In the genomic region with DNA sequence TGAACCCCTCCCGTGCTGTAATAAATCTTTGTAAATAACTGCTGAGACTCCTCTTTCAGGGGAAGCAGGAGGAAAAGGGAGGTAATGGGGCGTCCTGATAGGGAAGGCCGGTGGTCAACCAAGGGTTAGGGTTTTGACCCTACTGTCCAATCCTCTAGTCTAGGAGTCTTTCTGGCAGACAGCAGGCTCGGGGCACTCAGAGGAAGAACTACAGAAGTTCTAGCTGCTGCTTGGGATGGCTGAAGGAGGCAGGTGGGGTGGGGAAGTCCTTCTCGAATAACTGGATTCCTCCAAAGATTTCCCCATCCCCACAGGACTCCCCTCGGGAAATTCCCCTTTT, we compare ENCODE assay signal across 9 cellular contexts. TPM values are rescaled to one million over a fixed set of nuclear protein-coding genes. Genes with fewer than 3 reads are reported as not detected.
DNase-seq lines count a peak whose midpoint lies in the region; ATAC-seq, FAIRE-seq and TF ChIP-seq lines count a peak whose summit lies in the region.
"Had no signal": no experiment of that assay in that cellular context is flagged by ENCODE, and none has a peak within 500 bp of the region (broad histone marks: within the 10 kb centered on the region; RNA-seq: fewer than 3 reads in every experiment).

No MANE protein-coding gene starts in this region.

- WGBS in GM12878 (ENCODE audit: insufficient coverage, insufficient replicate concordance, low lambda C conversion rate, missing lambda C conversion rate) = 26% methylated on average over 6 of the region's 6 CpGs
- 67% methylated on average over 3 of the region's 6 CpGs; no CpG with 5 or more reads in 1 of the 2 experiments for WGBS in mesodermal cell (ENCODE audit: insufficient coverage in 2 of 2), 2 experiments

- H3K4me3 ChIP-seq in GM12878 (peak overlapping the region; percentile 100), mesodermal cell (ENCODE audit: extremely low read depth, insufficient read depth, low read length, poor library complexity, severe bottlenecking) (peak overlapping the region; percentile 84)

- H3K4me1 ChIP-seq in GM12878 (ENCODE audit: control insufficient read depth, insufficient read depth, low read length) (peaks cover 20% of the 10 kb centered on the region), mesodermal cell (ENCODE audit: control insufficient read depth, insufficient read depth, low read length, poor library complexity, severe bottlenecking) (peaks cover 20% of the 10 kb centered on the region)

- peaks cover 34% of the 10 kb centered on the region for H3K79me2 ChIP-seq in GM12878 (ENCODE audit: control insufficient read depth, insufficient read depth, low read length)

- peak overlapping the region; percentile 90 for H3K27ac ChIP-seq in GM12878 (ENCODE audit: control insufficient read depth, insufficient read depth)
- H3K27ac ChIP-seq in mesodermal cell (ENCODE audit: low read depth, low read length, severe bottlenecking) = peak overlapping the region; percentile 36

- H2AFZ ChIP-seq in GM12878 (ENCODE audit: control insufficient read depth, low read depth, low read length) = peak overlapping the region; percentile 93

- TF ChIP-seq EP300 in GM12878 (IDR thresholded peaks at IDR 0.05; ENCODE audit: borderline replicate concordance in 1 of 2, control insufficient read depth in 1 of 2, low read depth in 2 of 2, low read length in 2 of 2) = no peak

- H3K9me3 ChIP-seq in GM12878 (replicated peaks; ENCODE audit: control insufficient read depth, insufficient read depth, low read length) (no peaks in the 10 kb centered on the region), mesodermal cell (ENCODE audit: control insufficient read depth, low read length) (no peaks in the 10 kb centered on the region)

- DNase-seq in GM12878 (ENCODE audit: low read depth, low spot score) (no peak), NCI-H82 treated with DMSO at 0.1 percent for 48 hours (lab: John Stamatoyannopoulos, UW; ENCODE audit: unreplicated experiment) (no peak), LoVo (ENCODE audit: low spot score) (no peak), SKM-1 treated with dmso at 0.1 percent for 144 hours (lab: John Stamatoyannopoulos, UW; ENCODE audit: unreplicated experiment) (no peak)

- CTCF ChIA-PET in GM12878 (lab: Yijun Ruan, JAX) = interaction anchor here (1.8 to 15.5 kb wide), 3 partner anchors 15 to 95 kb away, joined by 4 to 225 read pairs (median 63); no protein-coding TSS in a partner anchor

- peak overlapping the region; percentile 92 for H3K9ac ChIP-seq in GM12878 (ENCODE audit: control insufficient read depth, insufficient read depth, low read length)

- H3K36me3 ChIP-seq in GM12878 (ENCODE audit: control insufficient read depth in 2 of 2, insufficient read depth in 2 of 2, low read length in 1 of 2) (no peaks in the 10 kb centered on the region), mesodermal cell (ENCODE audit: control insufficient read depth, insufficient read depth, low read length) (peaks cover 5% of the 10 kb centered on the region)

- in situ Hi-C loops in GM12878 (cut with MboI) = no loop called here

- H4K20me1 ChIP-seq in GM12878 (ENCODE audit: control insufficient read depth, insufficient read depth) = peaks cover 3% of the 10 kb centered on the region; the same call in 1 of the 2 replicates

- no peak for TF ChIP-seq POLR2A in GM12878 (IDR thresholded peaks at IDR 0.05; ENCODE audit: low read depth, low read length)

- FAIRE-seq in GM12878 (lab: Jason Lieb, UNC) = peak; percentile 61
- FAIRE-seq: TTC549 had no signal

- SMC1A ChIA-PET in GM12878 (lab: Charles Lee; ENCODE audit: uncharacterized antibody, unreplicated experiment) = interaction anchor here (2.2 kb wide), 1 partner anchor 13 kb away, joined by 6 read pairs; no protein-coding TSS in a partner anchor

- no peaks in the 10 kb centered on the region for H3K27me3 ChIP-seq in GM12878 (replicated peaks in 1 of 2; ENCODE audit: control insufficient read depth in 2 of 2, insufficient read depth in 2 of 2, low read length in 1 of 2)

- no peak for TF ChIP-seq CTCF in GM12878 (IDR thresholded peaks at IDR 0.05 in 2 of 3, conservative IDR thresholded peaks at IDR 0.05 in 1 of 3; ENCODE audit: control insufficient read depth in 2 of 3, extremely low read depth in 1 of 3, insufficient read depth in 1 of 3, low read depth in 3 of 3, low read length in 3 of 3)

- TSS peak; percentile 94 for BruUV-seq in GM12878 (replicated peaks; lab: Mats Ljungman, UMichigan)

- intact Hi-C loops in GM12878 (cut with micrococcal nuclease; ENCODE audit: unreplicated experiment) = loop anchor here (5.0 kb wide), 1 partner anchor 116 kb away; no protein-coding TSS in a partner anchor

- POLR2A ChIA-PET in GM12878 (lab: Charles Lee) = interaction anchor here (0.6 kb wide), 1 partner anchor 279 kb away, joined by 3 read pairs; no protein-coding TSS in a partner anchor

- peak; percentile 25 for ATAC-seq in GM18517 (IDR thresholded peaks at IDR 0.05; ENCODE audit: unreplicated experiment)
- peak; percentile 9 for ATAC-seq in HG03159 (IDR thresholded peaks at IDR 0.05; ENCODE audit: unreplicated experiment)
- ATAC-seq in GM12878 = peak; percentile 19
- no peak for ATAC-seq in GM18861 (IDR thresholded peaks at IDR 0.05; ENCODE audit: unreplicated experiment)

- TF ChIP-seq RAD21 in GM12878 (IDR thresholded peaks at IDR 0.05; ENCODE audit: insufficient read depth, low read depth, low read length) = no peak

- H3K4me2 ChIP-seq in GM12878 (ENCODE audit: control insufficient read depth, insufficient read depth) = peak overlapping the region; percentile 94

- RAD21 ChIA-PET in GM12878 (lab: Charles Lee; ENCODE audit: unreplicated experiment) = interaction anchor here (0.6 kb wide), 1 partner anchor 9 kb away, joined by 3 read pairs; no protein-coding TSS in a partner anchor

RNA-seq across cellular contexts. Expression of a gene that starts 0.4 kb away (rescaled TPM):
- 48.2 and 60.1 TPM in 2 replicates for total RNA-seq in GM12878 (2013; cell fraction: nucleolus; rRNA removed)
- total RNA-seq in GM12878 (2014; rRNA removed) = 16.4 and 21.5 TPM in 2 replicates
- 14.3 and 15.8 TPM in 2 replicates for total RNA-seq in GM12878 (2014; rRNA removed; fragmentation: Illumina TruSeq; extraction: Trizol)
- total RNA-seq in GM12878 (2021) = 46.3 and 48.2 TPM in 2 replicates
- 19.2 TPM for polyA plus RNA-seq in GM12878 (2011; ENCODE audit: low read depth)
- polyA plus RNA-seq in GM12878 (2011; rRNA removed) = 34.0 and 57.7 TPM in 2 replicates
- polyA plus RNA-seq in GM12878 (2011; cell fraction: cytosol; rRNA removed) = 65.6 and 91.8 TPM in 2 replicates
- 250 and 312 TPM in 2 replicates for polyA plus RNA-seq in GM12878 (2011; cell fraction: nucleus; rRNA removed)
- 37.5 and 41.9 TPM in 2 replicates for polyA plus RNA-seq in GM12878 (2012)
- 17.7 and 24.8 TPM in 2 replicates for polyA plus RNA-seq in GM12878 (2014; fragmentation: Illumina TruSeq; extraction: Trizol)
- polyA plus RNA-seq in GM12878 (2014; fragmentation: Nextera tagmentation; extraction: Ambion mirVana) = 1 to 10 TPM in 1 of 2 experiments, under 1 TPM in 1; 0.08 to 1.4 TPM
- 41.0 and 62.7 TPM in 2 replicates for polyA plus RNA-seq in GM12878 (2014; rRNA removed)
- 10 to 100 TPM; 30.2 to 38.8 TPM for polyA plus RNA-seq in GM12878 (2016; fragmentation: Nextera tagmentation; extraction: Ambion mirVana)
- 72.9 and 96.0 TPM in 2 replicates for polyA minus RNA-seq in GM12878 (2011; rRNA and poly(A)+ RNA removed)
- polyA minus RNA-seq in GM12878 (2011; cell fraction: cytosol; rRNA and poly(A)+ RNA removed) = 24.6 and 26.1 TPM in 2 replicates
- polyA minus RNA-seq in GM12878 (2011; cell fraction: nucleus; rRNA and poly(A)+ RNA removed) = 58.8 and 76.0 TPM in 2 replicates
- polyA plus RNA-seq in mesodermal cell (2013, experiment 1 of 2) = 45.9 TPM
- polyA plus RNA-seq in mesodermal cell (2013, experiment 2 of 2) = 35.0 TPM

RNA-seq across cellular contexts. Expression of a gene that starts 9.8 kb away (rescaled TPM):
- total RNA-seq in GM12878 (2013; cell fraction: nucleolus; rRNA removed) = not detected in 2 replicates
- not detected in 2 replicates for total RNA-seq in GM12878 (2014; rRNA removed)
- not detected in 2 replicates for total RNA-seq in GM12878 (2014; rRNA removed; fragmentation: Illumina TruSeq; extraction: Trizol)
- not detected in 2 replicates for total RNA-seq in GM12878 (2021)
- not detected for polyA plus RNA-seq in GM12878 (2011; ENCODE audit: low read depth)
- polyA plus RNA-seq in GM12878 (2011; rRNA removed) = 0.08 and 0.10 TPM in 2 replicates
- 0.15 and 0.24 TPM in 2 replicates for polyA plus RNA-seq in GM12878 (2011; cell fraction: cytosol; rRNA removed)
- polyA plus RNA-seq in GM12878 (2011; cell fraction: nucleus; rRNA removed) = 0.10 TPM in 1 of 2 replicates, not detected in the other
- not detected in 2 replicates for polyA plus RNA-seq in GM12878 (2012)
- polyA plus RNA-seq in GM12878 (2014; fragmentation: Illumina TruSeq; extraction: Trizol) = not detected in 2 replicates
- polyA plus RNA-seq in GM12878 (2014; fragmentation: Nextera tagmentation; extraction: Ambion mirVana) = not detected
- not detected in 2 replicates for polyA plus RNA-seq in GM12878 (2014; rRNA removed)
- not detected for polyA plus RNA-seq in GM12878 (2016; fragmentation: Nextera tagmentation; extraction: Ambion mirVana)
- not detected in 2 replicates for polyA minus RNA-seq in GM12878 (2011; rRNA and poly(A)+ RNA removed)
- not detected in 2 replicates for polyA minus RNA-seq in GM12878 (2011; cell fraction: cytosol; rRNA and poly(A)+ RNA removed)
- polyA minus RNA-seq in GM12878 (2011; cell fraction: nucleus; rRNA and poly(A)+ RNA removed) = not detected in 2 replicates
- polyA plus RNA-seq in mesodermal cell (2013, experiment 1 of 2) = 0.37 TPM
- polyA plus RNA-seq in mesodermal cell (2013, experiment 2 of 2) = 0.56 TPM

RNA-seq across cellular contexts. Expression of a gene that starts 28.6 kb away (rescaled TPM):
- total RNA-seq in GM12878 (2013; cell fraction: nucleolus; rRNA removed) = 1.4 and 2.3 TPM in 2 replicates
- 0.17 and 0.33 TPM in 2 replicates for total RNA-seq in GM12878 (2014; rRNA removed)
- total RNA-seq in GM12878 (2014; rRNA removed; fragmentation: Illumina TruSeq; extraction: Trizol) = 0.32 and 0.36 TPM in 2 replicates
- total RNA-seq in GM12878 (2021) = 0.69 and 0.95 TPM in 2 replicates
- polyA plus RNA-seq in GM12878 (2011; ENCODE audit: low read depth) = 0.18 TPM
- 0.39 and 0.40 TPM in 2 replicates for polyA plus RNA-seq in GM12878 (2011; rRNA removed)
- polyA plus RNA-seq in GM12878 (2011; cell fraction: cytosol; rRNA removed) = 0.25 and 0.33 TPM in 2 replicates
- 6.5 and 7.0 TPM in 2 replicates for polyA plus RNA-seq in GM12878 (2011; cell fraction: nucleus; rRNA removed)
- polyA plus RNA-seq in GM12878 (2012) = 0.45 and 0.47 TPM in 2 replicates
- polyA plus RNA-seq in GM12878 (2014; fragmentation: Illumina TruSeq; extraction: Trizol) = 0.25 TPM in 1 of 2 replicates, not detected in the other
- polyA plus RNA-seq in GM12878 (2014; fragmentation: Nextera tagmentation; extraction: Ambion mirVana) = not detected
- polyA plus RNA-seq in GM12878 (2014; rRNA removed) = 0.76 and 1.0 TPM in 2 replicates
- under 1 TPM in 1 of 2 experiments, not detected in 1; 0.18 TPM for polyA plus RNA-seq in GM12878 (2016; fragmentation: Nextera tagmentation; extraction: Ambion mirVana)
- polyA minus RNA-seq in GM12878 (2011; rRNA and poly(A)+ RNA removed) = 0.51 and 1.8 TPM in 2 replicates
- polyA minus RNA-seq in GM12878 (2011; cell fraction: cytosol; rRNA and poly(A)+ RNA removed) = not detected in 2 replicates
- 2.1 and 3.7 TPM in 2 replicates for polyA minus RNA-seq in GM12878 (2011; cell fraction: nucleus; rRNA and poly(A)+ RNA removed)
- 1.3 TPM for polyA plus RNA-seq in mesodermal cell (2013, experiment 1 of 2)
- 0.96 TPM for polyA plus RNA-seq in mesodermal cell (2013, experiment 2 of 2)

RNA-seq across cellular contexts. Expression of a gene that starts 28.8 kb away (rescaled TPM):
- total RNA-seq in GM12878 (2013; cell fraction: nucleolus; rRNA removed) = not detected in 2 replicates
- total RNA-seq in GM12878 (2014; rRNA removed) = not detected in 2 replicates
- not detected in 2 replicates for total RNA-seq in GM12878 (2014; rRNA removed; fragmentation: Illumina TruSeq; extraction: Trizol)
- not detected in 2 replicates for total RNA-seq in GM12878 (2021)
- not detected for polyA plus RNA-seq in GM12878 (2011; ENCODE audit: low read depth)
- polyA plus RNA-seq in GM12878 (2011; rRNA removed) = not detected in 2 replicates
- polyA plus RNA-seq in GM12878 (2011; cell fraction: cytosol; rRNA removed) = not detected in 2 replicates
- not detected in 2 replicates for polyA plus RNA-seq in GM12878 (2011; cell fraction: nucleus; rRNA removed)
- 0.03 and 0.06 TPM in 2 replicates for polyA plus RNA-seq in GM12878 (2012)
- not detected in 2 replicates for polyA plus RNA-seq in GM12878 (2014; fragmentation: Illumina TruSeq; extraction: Trizol)
- polyA plus RNA-seq in GM12878 (2014; fragmentation: Nextera tagmentation; extraction: Ambion mirVana) = not detected
- polyA plus RNA-seq in GM12878 (2014; rRNA removed) = not detected in 2 replicates
- polyA plus RNA-seq in GM12878 (2016; fragmentation: Nextera tagmentation; extraction: Ambion mirVana) = not detected
- polyA minus RNA-seq in GM12878 (2011; rRNA and poly(A)+ RNA removed) = not detected in 2 replicates
- not detected in 2 replicates for polyA minus RNA-seq in GM12878 (2011; cell fraction: cytosol; rRNA and poly(A)+ RNA removed)
- polyA minus RNA-seq in GM12878 (2011; cell fraction: nucleus; rRNA and poly(A)+ RNA removed) = not detected in 2 replicates
- not detected for polyA plus RNA-seq in mesodermal cell (2013, experiment 1 of 2)
- polyA plus RNA-seq in mesodermal cell (2013, experiment 2 of 2) = not detected

RNA-seq across cellular contexts. Expression of a gene that starts 31.7 kb away (rescaled TPM):
- total RNA-seq in GM12878 (2013; cell fraction: nucleolus; rRNA removed) = not detected in 2 replicates
- total RNA-seq in GM12878 (2014; rRNA removed) (not detected in 2 replicates), GM12878 (2014; rRNA removed; fragmentation: Illumina TruSeq; extraction: Trizol) (not detected in 2 replicates), GM12878 (2021) (not detected in 2 replicates)
- not detected for polyA plus RNA-seq in GM12878 (2011; ENCODE audit: low read depth)
- polyA plus RNA-seq in GM12878 (2011; rRNA removed) (not detected in 2 replicates), GM12878 (2014; fragmentation: Illumina TruSeq; extraction: Trizol) (not detected in 2 replicates), GM12878 (2014; fragmentation: Nextera tagmentation; extraction: Ambion mirVana) (not detected), GM12878 (2014; rRNA removed) (0.24 TPM in 1 of 2 replicates, not detected in the other), GM12878 (2016; fragmentation: Nextera tagmentation; extraction: Ambion mirVana) (not detected)
- polyA plus RNA-seq in GM12878 (2011; cell fraction: cytosol; rRNA removed) = not detected in 2 replicates
- polyA plus RNA-seq in GM12878 (2011; cell fraction: nucleus; rRNA removed) = 0.12 TPM in 1 of 2 replicates, not detected in the other
- not detected in 2 replicates for polyA plus RNA-seq in GM12878 (2012)
- polyA minus RNA-seq in GM12878 (2011; rRNA and poly(A)+ RNA removed) = not detected in 2 replicates
- polyA minus RNA-seq in GM12878 (2011; cell fraction: cytosol; rRNA and poly(A)+ RNA removed) = not detected in 2 replicates
- polyA minus RNA-seq in GM12878 (2011; cell fraction: nucleus; rRNA and poly(A)+ RNA removed) = not detected in 2 replicates
- polyA plus RNA-seq in mesodermal cell (2013, experiment 1 of 2) = 0.66 TPM
- polyA plus RNA-seq in mesodermal cell (2013, experiment 2 of 2) = 0.66 TPM
